25 cellular contexts compared by ENCODE assay signal in genomic region chr20:37421060-37421639, GRCh38.
DNase-seq lines count a peak whose midpoint lies in the region; ATAC-seq, FAIRE-seq and TF ChIP-seq lines count a peak whose summit lies in the region.
"Had no signal": no experiment of that assay in that cellular context is flagged by ENCODE, and none has a peak within 500 bp of the region (broad histone marks: within the 10 kb centered on the region; RNA-seq: fewer than 3 reads in every experiment).

No MANE protein-coding gene starts in this region.

- H4K91ac ChIP-seq in H9 (ENCODE audit: insufficient read length, low read depth, low read length): no peak overlapping the region

- no peak for ATAC-seq in stimulated activated naive CD8-positive, alpha-beta T cell treated with anti-CD3 and anti-CD28 coated beads, Interleukin-15, Interleukin-2, amounts not matched to agents 100 U/mL and 50 U/mL, for 24 hours
- ATAC-seq: A549; CD8-positive, alpha-beta T cell; HCT116; Panc1 had no signal

- no peak overlapping the region for H3K56ac ChIP-seq in H9 (ENCODE audit: insufficient read length, low read depth, low read length)

- no peak overlapping the region for H2BK5ac ChIP-seq in H9 (ENCODE audit: insufficient read length, low read length)

- no peaks in the 10 kb centered on the region for H3K9me2 ChIP-seq in hepatocyte (replicated peaks; ENCODE audit: insufficient read depth)

- no peak for FAIRE-seq in small intestine (lab: Jason Lieb, UNC)
- FAIRE-seq: A549, G401.6 had no signal

- no peak overlapping the region for H3K4ac ChIP-seq in H9 (ENCODE audit: low read depth, low read length)

- H3K79me2 ChIP-seq in H9 (ENCODE audit: insufficient read depth, low read length) (no peaks in the 10 kb centered on the region), hepatocyte (no peaks in the 10 kb centered on the region)

- H3K23ac ChIP-seq in H9 (ENCODE audit: insufficient read length, low read depth, low read length): no peak overlapping the region

- H4K8ac ChIP-seq in H9 (replicated peaks; ENCODE audit: insufficient read length, low read depth, low read length): no peak overlapping the region

- H3K4me1 Mint-ChIP-seq in H9: peaks cover 29 to 36% of the 10 kb centered on the region in 2 experiments
- peaks cover 20% of the 10 kb centered on the region for H3K4me1 Mint-ChIP-seq in brain

- no peaks in the 10 kb centered on the region for H3K79me1 ChIP-seq in H9 (ENCODE audit: insufficient read depth, low read depth, low read length, poor library complexity, severe bottlenecking)

- H3K9ac ChIP-seq in H9 (ENCODE audit: extremely low read depth, insufficient read length, low read length): no peak overlapping the region
- H3K9ac ChIP-seq: KMS-11 had no signal

- peaks cover 25% of the 10 kb centered on the region for H3K27me3 Mint-ChIP-seq in H9 (ENCODE audit: low read depth)
- peaks cover 2% of the 10 kb centered on the region for H3K27me3 Mint-ChIP-seq in brain

- no peak overlapping the region for H2BK20ac ChIP-seq in H9 (ENCODE audit: low read depth, low read length, poor library complexity, severe bottlenecking)

- H3K27ac Mint-ChIP-seq in H9 (peak overlapping the region; percentile 24 to 83 (median 40); a peak in 4 of 7 replicates), brain (peak overlapping the region in 3 of 5 experiments; percentile 80 to 91 (median 88))
- H3K27ac Mint-ChIP-seq: CD8-positive, alpha-beta T cell had no signal

- no peak for DNase-seq in H9
- DNase-seq in hepatocyte (ENCODE audit: low spot score): no peak
- no peak for DNase-seq in small intestine
- no peak for DNase-seq in hypothalamus (lab: John Stamatoyannopoulos, UW)
- DNase-seq in stimulated activated naive CD8-positive, alpha-beta T cell treated with anti-CD3 and anti-CD28 coated beads, Interleukin-15, Interleukin-2, amounts not matched to agents 100 U/mL and 50 U/mL, for 24 hours: no peak
- DNase-seq: AML-193; Caco-2; CD8-positive, alpha-beta T cell; GOT3; MM.1S; NCI-H1694; NCI-H2029 treated with DMSO at 0.1 percent for 48 hours; NCI-H69; SHP77 treated with DMSO at 0.1 percent for 48 hours had no signal

- H3K14ac ChIP-seq in H9 (ENCODE audit: insufficient read depth, low read length): peak overlapping the region; percentile 11; the same call in 1 of the 2 replicates

- WGBS in H9 (ENCODE audit: extremely low coverage, insufficient read length, low lambda C conversion rate): no CpG with 5 or more reads among the region's 16 CpGs
- WGBS in hepatocyte (ENCODE audit: low lambda C conversion rate, missing lambda C conversion rate): 87% methylated on average over 16 of the region's 16 CpGs
- WGBS in small intestine, 3 donors: 71 to 73% (median 72%) methylated on average over 15 to 16 of the region's 16 CpGs

- H2AFZ ChIP-seq in H9 (ENCODE audit: low read length): no peak overlapping the region
- no peak overlapping the region for H2AFZ ChIP-seq in hepatocyte

- no peaks in the 10 kb centered on the region for H3K27me3 ChIP-seq in H9 (ENCODE audit: insufficient read depth, low read length)
- H3K27me3 ChIP-seq in hepatocyte: peaks cover 8% of the 10 kb centered on the region
- H3K27me3 ChIP-seq in small intestine (ENCODE audit: control insufficient read depth in 2 of 2, insufficient read depth in 2 of 2, low read length in 2 of 2): peaks cover 5 to 14% of the 10 kb centered on the region in 2 donors

- H4K20me1 ChIP-seq in H9 (ENCODE audit: control insufficient read depth, insufficient read depth, insufficient read length) (no peaks in the 10 kb centered on the region), hepatocyte (ENCODE audit: insufficient read depth, poor library complexity, severe bottlenecking) (no peaks in the 10 kb centered on the region)

- no peak overlapping the region for H3K18ac ChIP-seq in H9 (ENCODE audit: insufficient read length, low read depth, low read length)

- no peak overlapping the region for H2AK5ac ChIP-seq in H9 (ENCODE audit: insufficient read length, low read length)

- H3K9me3 Mint-ChIP-seq in H9 (no peaks in the 10 kb centered on the region; a peak in 1 of 5 replicates), brain (no peaks in the 10 kb centered on the region)
- H3K9me3 Mint-ChIP-seq: CD8-positive, alpha-beta T cell; IgD-negative memory B cell had no signal

- no peak overlapping the region for H2BK12ac ChIP-seq in H9 (ENCODE audit: insufficient read length, low read depth, low read length)

- no peak overlapping the region for H3K27ac ChIP-seq in H9 (ENCODE audit: insufficient read length, low read depth, low read length)
- peak overlapping the region; percentile 83 for H3K27ac ChIP-seq in hepatocyte
- H3K27ac ChIP-seq in temporal lobe (ENCODE audit: low read depth, low read length): peak overlapping the region; percentile 71
- H3K27ac ChIP-seq in small intestine (ENCODE audit: low read depth in 1 of 2, low read length in 1 of 2): no peak overlapping the region
- H3K27ac ChIP-seq: A549, C4-2B, HL-60, KMS-11, RWPE1 had no signal

- no peaks in the 10 kb centered on the region; a peak in 1 of 7 replicates for H3K36me3 Mint-ChIP-seq in H9 (ENCODE audit: insufficient read depth in 1 of 3, low read depth in 3 of 3)
- H3K36me3 Mint-ChIP-seq in brain: no peaks in the 10 kb centered on the region
- H3K36me3 Mint-ChIP-seq: CD8-positive, alpha-beta T cell had no signal

- H2BK15ac ChIP-seq in H9 (ENCODE audit: low read depth, low read length): no peak overlapping the region

- H2BK120ac ChIP-seq in H9 (ENCODE audit: low read depth, low read length, poor library complexity, severe bottlenecking): no peak overlapping the region

- H3K23me2 ChIP-seq in H9 (ENCODE audit: insufficient read length, low read depth, low read length, poor library complexity, severe bottlenecking): no peaks in the 10 kb centered on the region

- H3K4me3 ChIP-seq in hepatocyte (no peak overlapping the region), small intestine (ENCODE audit: low read depth in 1 of 2, low read length in 2 of 2) (no peak overlapping the region)
- H3K4me3 ChIP-seq: A549 had no signal

- H3K9me3 ChIP-seq in H9 (ENCODE audit: control insufficient read depth, low read depth, low read length) (no peaks in the 10 kb centered on the region), hepatocyte (ENCODE audit: low read depth) (no peaks in the 10 kb centered on the region), small intestine (ENCODE audit: control insufficient read depth, low read depth) (no peaks in the 10 kb centered on the region)
- H3K9me3 ChIP-seq: A549, Caco-2 had no signal

- no peak overlapping the region for H3K4me2 ChIP-seq in H9 (ENCODE audit: insufficient read depth, insufficient read length, low read length)
- no peak overlapping the region for H3K4me2 ChIP-seq in hepatocyte
- H3K4me2 ChIP-seq: A549, KMS-11 had no signal

- TF ChIP-seq CTCF in H9 (conservative IDR thresholded peaks at IDR 0.05) (no peak), brain (conservative IDR thresholded peaks at IDR 0.05) (no peak), hepatocyte (IDR thresholded peaks at IDR 0.05; ENCODE audit: poor library complexity) (no peak)

- no peaks in the 10 kb centered on the region for H3K36me3 ChIP-seq in hepatocyte (replicated peaks; ENCODE audit: insufficient read depth, low read depth)
- no peaks in the 10 kb centered on the region for H3K36me3 ChIP-seq in small intestine (ENCODE audit: control insufficient read depth in 2 of 2, insufficient read depth in 2 of 2, low read length in 2 of 2)

- no peak overlapping the region for H4K5ac ChIP-seq in H9 (ENCODE audit: insufficient read length, low read depth, low read length)

- no peak overlapping the region for H3T11ph ChIP-seq in H9 (ENCODE audit: low read length)

- peaks cover 5% of the 10 kb centered on the region; the same call in 1 of the 2 replicates for H3K4me1 ChIP-seq in H9 (ENCODE audit: insufficient read depth, low read length)
- peaks cover 12% of the 10 kb centered on the region for H3K4me1 ChIP-seq in hepatocyte (ENCODE audit: insufficient read depth)
- no peaks in the 10 kb centered on the region for H3K4me1 ChIP-seq in small intestine (ENCODE audit: control insufficient read depth in 2 of 2, insufficient read depth in 1 of 2, low read depth in 1 of 2, low read length in 1 of 2)
- H3K4me1 ChIP-seq: A549, Caco-2 had no signal

- H3K4me3 Mint-ChIP-seq in H9 (peak overlapping the region in 1 of 2 experiments; percentile 3; a peak in 1 of 5 replicates), brain (peak overlapping the region in 3 of 5 experiments; percentile 1 to 32 (median 4))
- H3K4me3 Mint-ChIP-seq: CD8-positive, alpha-beta T cell; IgD-negative memory B cell had no signal

Comparison
In these comparisons a context has a peak if more than half of its experiments do, and no peak if none do; other contexts are left out.
1. H3K27ac ChIP-seq: peak in hepatocyte (single experiment) and temporal lobe (single experiment); none in H9 (single experiment) and small intestine (0 of 2).